ENCODE assay signal across 19 cellular contexts in the genomic region with DNA sequence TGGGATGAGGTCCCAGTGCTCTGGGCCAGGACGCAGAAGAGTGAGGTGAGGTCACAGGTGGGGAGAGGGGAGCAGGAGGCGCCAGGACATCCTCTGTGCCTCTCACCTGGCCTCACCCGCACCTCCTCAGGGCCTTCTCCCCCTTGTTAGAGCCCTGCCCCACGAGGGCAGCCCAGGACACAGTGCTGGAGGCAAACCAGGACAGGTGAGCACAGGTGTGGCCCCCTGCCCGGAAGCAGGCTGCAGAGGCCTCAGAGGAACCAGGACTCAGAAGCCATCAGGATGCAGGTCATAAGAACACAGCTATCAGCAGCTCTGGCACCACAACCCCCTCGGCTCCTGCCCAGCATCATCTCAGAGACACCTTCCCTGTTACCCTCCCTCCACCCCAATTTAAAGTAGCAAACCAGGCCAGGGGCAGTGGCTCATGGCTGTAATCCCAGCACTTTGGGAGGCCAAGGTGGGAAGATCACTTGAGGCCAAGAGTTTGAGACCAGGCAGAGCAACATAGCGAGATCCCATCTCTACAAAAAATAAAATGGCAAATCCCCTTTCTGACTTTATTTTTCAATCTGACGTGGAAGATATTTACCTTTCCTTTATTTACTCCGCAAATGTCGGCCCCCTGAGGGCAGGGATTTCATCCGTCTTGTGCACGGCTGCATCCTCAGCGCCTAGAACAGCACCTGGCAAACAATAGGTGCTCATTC. TPM values are rescaled to one million over a fixed set of nuclear protein-coding genes. Genes with fewer than 3 reads are reported as not detected.
"Had no signal": no experiment of that assay in that cellular context is flagged by ENCODE, and none has a peak within 500 bp of the region (broad histone marks: within the 10 kb centered on the region; RNA-seq: fewer than 3 reads in every experiment).

A gene with protein sequence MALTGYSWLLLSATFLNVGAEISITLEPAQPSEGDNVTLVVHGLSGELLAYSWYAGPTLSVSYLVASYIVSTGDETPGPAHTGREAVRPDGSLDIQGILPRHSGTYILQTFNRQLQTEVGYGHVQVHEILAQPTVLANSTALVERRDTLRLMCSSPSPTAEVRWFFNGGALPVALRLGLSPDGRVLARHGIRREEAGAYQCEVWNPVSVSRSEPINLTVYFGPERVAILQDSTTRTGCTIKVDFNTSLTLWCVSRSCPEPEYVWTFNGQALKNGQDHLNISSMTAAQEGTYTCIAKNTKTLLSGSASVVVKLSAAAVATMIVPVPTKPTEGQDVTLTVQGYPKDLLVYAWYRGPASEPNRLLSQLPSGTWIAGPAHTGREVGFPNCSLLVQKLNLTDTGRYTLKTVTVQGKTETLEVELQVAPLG (plus strand): TSS at position 660 of the 710 bp plus-strand sequence. CDS start 2,306 bp downstream, outside the sequence.

- H3K4me3 Mint-ChIP-seq: activated T-helper 1 cell treated with anti-CD3 and anti-CD28 coated beads, Interleukin-12 subunit alpha, Interleukin-12 subunit beta, Interleukin-2, Interleukin-4 antibody, amounts not matched to agents 30 ng/mL and 10 ng/mL and 1 ng/mL, durations not matched to agents 14 hours and 24 hours and 36 hours; immature natural killer cell; naive B cell; stimulated activated memory B cell treated with anti-CD40 and anti-IgM and Interleukin-4, amounts not matched to agents 10 μg/mL and 1 μg/mL and 100 μg/mL, for 72 hours; T-helper 2 cell treated with Interferon-gamma antibody and Interleukin-4, amounts not matched to agents 5 μg/mL and 100 μg/mL, for 36 hours had no signal

- H3K4me1 Mint-ChIP-seq: immature natural killer cell had no signal

- H3K36me3 Mint-ChIP-seq: immature natural killer cell; naive B cell; stimulated activated memory B cell treated with anti-CD40 and anti-IgM and Interleukin-4, amounts not matched to agents 10 μg/mL and 1 μg/mL and 100 μg/mL, for 72 hours had no signal

- H3K36me3 ChIP-seq: pancreas, tibial artery, vagina had no signal

- H3K27ac Mint-ChIP-seq: activated T-helper 1 cell treated with anti-CD3 and anti-CD28 coated beads, Interleukin-12 subunit alpha, Interleukin-12 subunit beta, Interleukin-2, Interleukin-4 antibody, amounts not matched to agents 30 ng/mL and 10 ng/mL and 1 ng/mL, durations not matched to agents 14 hours and 24 hours and 36 hours; naive B cell; stimulated activated memory B cell treated with anti-CD40 and anti-IgM and Interleukin-4, amounts not matched to agents 10 μg/mL and 1 μg/mL and 100 μg/mL, for 72 hours; T-helper 2 cell treated with Interferon-gamma antibody and Interleukin-4, amounts not matched to agents 5 μg/mL and 100 μg/mL, for 36 hours had no signal

- H3K4me3 ChIP-seq: pancreas, tibial artery, vagina had no signal

- DNase-seq: activated CD4-positive, alpha-beta T cell treated with anti-CD3 and anti-CD28 coated beads, Interleukin-2, amount 50 U/mL, for 1 hour; anterior cingulate cortex; head of caudate nucleus; immature natural killer cell; naive B cell; tibial artery had no signal

- H3K9me3 ChIP-seq: pancreas, tibial artery, vagina had no signal

- H3K9me3 Mint-ChIP-seq: activated T-helper 1 cell treated with anti-CD3 and anti-CD28 coated beads, Interleukin-12 subunit alpha, Interleukin-12 subunit beta, Interleukin-2, Interleukin-4 antibody, amounts not matched to agents 30 ng/mL and 10 ng/mL and 1 ng/mL, durations not matched to agents 14 hours and 24 hours and 36 hours; immature natural killer cell; naive B cell; stimulated activated memory B cell treated with anti-CD40 and anti-IgM and Interleukin-4, amounts not matched to agents 10 μg/mL and 1 μg/mL and 100 μg/mL, for 72 hours; T-helper 2 cell treated with Interferon-gamma antibody and Interleukin-4, amounts not matched to agents 5 μg/mL and 100 μg/mL, for 36 hours had no signal

- H3K27ac ChIP-seq: epithelial cell of prostate, tibial artery, vagina had no signal

- H3K4me1 ChIP-seq: tibial artery, vagina had no signal

- ATAC-seq: activated CD4-positive, CD25-positive, alpha-beta regulatory T cell treated with anti-CD3 and anti-CD28 coated beads, Interleukin-2, amount 50 U/mL, for 24 hours; pancreas; stimulated activated memory B cell treated with anti-CD40 and anti-IgM and Interleukin-4, amounts not matched to agents 10 μg/mL and 1 μg/mL and 100 μg/mL, for 72 hours had no signal

RNA-seq across cellular contexts. Expression of the gene that starts here (rescaled TPM):
- total RNA-seq: activated CD8-positive, alpha-beta memory T cell treated with anti-CD3 and anti-CD28 coated beads for 36 hours; activated T-helper 1 cell treated with anti-CD3 and anti-CD28 coated beads, Interleukin-12 subunit alpha, Interleukin-12 subunit beta, Interleukin-2, Interleukin-4 antibody, amounts not matched to agents 30 ng/mL and 10 ng/mL and 1 ng/mL, durations not matched to agents 14 hours and 24 hours and 36 hours; dermis microvascular lymphatic vessel endothelial cell; frontal cortex; lower leg skin; renal cortical epithelial cell; subcutaneous adipose tissue; vagina had no signal
